ENCODE assay signal across 21 cellular contexts in the genomic region with DNA sequence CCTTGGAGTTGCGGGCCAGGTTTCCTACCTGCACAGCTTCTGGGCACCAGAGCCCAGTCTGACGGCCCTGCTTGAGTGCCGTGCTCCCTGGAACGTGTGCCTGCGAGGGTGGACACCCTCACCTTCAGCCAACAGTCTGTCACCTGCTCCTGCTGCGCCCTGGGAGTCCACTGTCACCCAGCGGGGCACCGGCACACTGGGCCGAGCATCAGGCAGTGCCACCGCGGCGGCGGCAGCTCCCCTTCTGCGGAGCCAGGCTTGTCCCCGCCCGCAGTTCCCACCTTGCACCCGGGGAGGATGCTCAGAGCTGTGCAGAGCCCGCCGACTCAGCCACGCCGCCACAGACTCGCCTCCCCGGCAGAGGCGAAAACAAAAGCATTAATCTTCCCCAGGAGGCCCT.
A peak's percentile ranks its signal among the peaks of the same experiment; 100 is the strongest.
DNase-seq lines count a peak whose midpoint lies in the region; TF ChIP-seq lines count a peak whose summit lies in the region.
"Had no signal": no experiment of that assay in that cellular context is flagged by ENCODE, and none has a peak within 500 bp of the region (broad histone marks: within the 10 kb centered on the region; RNA-seq: fewer than 3 reads in every experiment).

No MANE protein-coding gene starts in this region.

- peaks cover 17 to 25% (median 17%) of the 10 kb centered on the region in 3 donors for H3K27me3 Mint-ChIP-seq in CD14-positive monocyte (ENCODE audit: low read depth in 3 of 3)
- H3K27me3 Mint-ChIP-seq in nephron progenitor cell (ENCODE audit: low read depth, poor library complexity) = peaks cover 4% of the 10 kb centered on the region
- H3K27me3 Mint-ChIP-seq: brain had no signal

- no peak for TF ChIP-seq CTCF in CD14-positive monocyte (IDR thresholded peaks at IDR 0.05)
- TF ChIP-seq CTCF in nephron progenitor cell (IDR thresholded peaks at IDR 0.05) = no peak

- DNase-seq in CD14-positive monocyte (ENCODE audit: low spot score) (peak; percentile 44), NCI-H146 (lab: John Stamatoyannopoulos, UW) (peak; percentile 81), posterior cingulate gyrus (peak in 7 of 10 donors; percentile 54 to 92 (median 56)), NCI-H187 (lab: John Stamatoyannopoulos, UW) (no peak), nephron progenitor cell (no peak), NCI-H748 (lab: John Stamatoyannopoulos, UW; ENCODE audit: unreplicated experiment) (no peak), HPDE6-E6E7 (ENCODE audit: extremely low spot score) (no peak)
- DNase-seq: activated naive CD4-positive, alpha-beta T cell treated with Interleukin-2 at 50 U/mL for 16 hours; cerebellar nuclear complex; DMS153; Karpas-422; NCI-H1694; NCI-H526; right lobe of liver; Right ventricle myocardium superior had no signal

- intact Hi-C loops in CD14-positive monocyte (cut with micrococcal nuclease) (no loop called here), posterior cingulate gyrus (cut with DNase I) (no loop called here)

- H3K4me1 Mint-ChIP-seq in CD14-positive monocyte (no peaks in the 10 kb centered on the region), nephron progenitor cell (peaks cover 26% of the 10 kb centered on the region)
- H3K4me1 Mint-ChIP-seq: nephron had no signal

- H3K9me3 Mint-ChIP-seq in CD14-positive monocyte (peaks cover 0 to 4% (median 0%) of the 10 kb centered on the region in 7 donors), nephron progenitor cell (no peaks in the 10 kb centered on the region)
- H3K9me3 Mint-ChIP-seq: brain, nephron had no signal

- no peaks in the 10 kb centered on the region for H3K36me3 Mint-ChIP-seq in CD14-positive monocyte
- H3K36me3 Mint-ChIP-seq in nephron progenitor cell (ENCODE audit: low read depth) = no peaks in the 10 kb centered on the region

- no peak overlapping the region for H3K4me3 Mint-ChIP-seq in CD14-positive monocyte
- no peak overlapping the region for H3K4me3 Mint-ChIP-seq in nephron progenitor cell
- H3K4me3 Mint-ChIP-seq: brain, nephron, T-helper 17 cell had no signal

- peak overlapping the region; percentile 47 for H3K27ac ChIP-seq in cingulate gyrus (ENCODE audit: low read depth, low read length)
- H3K27ac ChIP-seq: parathyroid adenoma, right lobe of liver, tibial nerve had no signal

- H3K27ac Mint-ChIP-seq in CD14-positive monocyte (no peak overlapping the region), nephron progenitor cell (no peak overlapping the region)
- H3K27ac Mint-ChIP-seq: nephron, T-helper 17 cell had no signal

Comparison
In these comparisons a context has a peak if more than half of its experiments do, and no peak if none do; other contexts are left out.
1. DNase-seq: peak in CD14-positive monocyte (single experiment), NCI-H146 (single experiment) and posterior cingulate gyrus (7 of 10); none in NCI-H187 (0 of 2), nephron progenitor cell (single experiment), NCI-H748 (single experiment) and HPDE6-E6E7 (single experiment).